In genomic region chr5:6279607-6280006, GRCh38 we compare ENCODE assay signal across 17 cellular contexts.
"Had no signal": no experiment of that assay in that cellular context is flagged by ENCODE, and none has a peak within 500 bp of the region (broad histone marks: within the 10 kb centered on the region; RNA-seq: fewer than 3 reads in every experiment).

No MANE protein-coding gene starts in this region.

- H3K4me3 Mint-ChIP-seq: activated CD8-positive, alpha-beta T cell treated with anti-CD3 and anti-CD28 coated beads, Interleukin-2, amount 10 ng/mL, durations not matched to agents 7 days and 5 days; activated naive CD8-positive, alpha-beta T cell treated with anti-CD3 and anti-CD28 coated beads for 36 hours; brain; T-helper 1 cell treated with Interleukin-12 subunit alpha and Interleukin-12 subunit beta and Interleukin-4 antibody, amounts not matched to agents 30 μg/mL and 1 μg/mL, for 36 hours; type B pancreatic cell had no signal

- H3K27me3 ChIP-seq: pancreas, suprapubic skin had no signal

- H3K36me3 ChIP-seq: pancreas, suprapubic skin had no signal

- ATAC-seq: activated CD8-positive, alpha-beta T cell treated with anti-CD3 and anti-CD28 coated beads, Interleukin-2, amount 10 ng/mL, durations not matched to agents 7 days and 5 days; left colon had no signal

- H3K9me3 ChIP-seq: pancreas, suprapubic skin had no signal

- H3K27ac Mint-ChIP-seq: activated CD8-positive, alpha-beta T cell treated with anti-CD3 and anti-CD28 coated beads, Interleukin-2, amount 10 ng/mL, durations not matched to agents 7 days and 5 days; activated naive CD8-positive, alpha-beta T cell treated with anti-CD3 and anti-CD28 coated beads for 36 hours; T-helper 1 cell treated with Interleukin-12 subunit alpha and Interleukin-12 subunit beta and Interleukin-4 antibody, amounts not matched to agents 30 μg/mL and 1 μg/mL, for 36 hours; type B pancreatic cell had no signal

- H3K27ac ChIP-seq: pancreas, suprapubic skin had no signal

- H3K4me3 ChIP-seq: lung, pancreas, suprapubic skin had no signal

- DNase-seq: activated CD4-positive, alpha-beta T cell treated with anti-CD3 and anti-CD28 coated beads for 4 hours; activated CD8-positive, alpha-beta T cell treated with anti-CD3 and anti-CD28 coated beads, Interleukin-2, amount 10 ng/mL, durations not matched to agents 7 days and 5 days; activated gamma-delta T cell treated with Interleukin-2 at 50 U/mL for 16 hours; activated naive CD8-positive, alpha-beta T cell treated with anti-CD3 and anti-CD28 coated beads for 36 hours; cortex of kidney; effector CD8-positive, alpha-beta T cell; foreskin fibroblast; left colon; pancreas; retina; stimulated activated CD4-positive, alpha-beta T cell treated with anti-CD3 and anti-CD28 coated beads, Interleukin-4, amount 100 ng/mL, for 24 hours; stimulated activated naive CD4-positive, alpha-beta T cell treated with Interleukin-2 at 50 U/mL for 16 hours had no signal

- H3K36me3 Mint-ChIP-seq: activated naive CD8-positive, alpha-beta T cell treated with anti-CD3 and anti-CD28 coated beads for 36 hours; type B pancreatic cell had no signal

- H3K9me3 Mint-ChIP-seq: T-helper 1 cell treated with Interleukin-12 subunit alpha and Interleukin-12 subunit beta and Interleukin-4 antibody, amounts not matched to agents 30 μg/mL and 1 μg/mL, for 36 hours; type B pancreatic cell had no signal

- H3K27me3 Mint-ChIP-seq: brain had no signal
